ENCODE assay signal across 9 cellular contexts in the genomic region with DNA sequence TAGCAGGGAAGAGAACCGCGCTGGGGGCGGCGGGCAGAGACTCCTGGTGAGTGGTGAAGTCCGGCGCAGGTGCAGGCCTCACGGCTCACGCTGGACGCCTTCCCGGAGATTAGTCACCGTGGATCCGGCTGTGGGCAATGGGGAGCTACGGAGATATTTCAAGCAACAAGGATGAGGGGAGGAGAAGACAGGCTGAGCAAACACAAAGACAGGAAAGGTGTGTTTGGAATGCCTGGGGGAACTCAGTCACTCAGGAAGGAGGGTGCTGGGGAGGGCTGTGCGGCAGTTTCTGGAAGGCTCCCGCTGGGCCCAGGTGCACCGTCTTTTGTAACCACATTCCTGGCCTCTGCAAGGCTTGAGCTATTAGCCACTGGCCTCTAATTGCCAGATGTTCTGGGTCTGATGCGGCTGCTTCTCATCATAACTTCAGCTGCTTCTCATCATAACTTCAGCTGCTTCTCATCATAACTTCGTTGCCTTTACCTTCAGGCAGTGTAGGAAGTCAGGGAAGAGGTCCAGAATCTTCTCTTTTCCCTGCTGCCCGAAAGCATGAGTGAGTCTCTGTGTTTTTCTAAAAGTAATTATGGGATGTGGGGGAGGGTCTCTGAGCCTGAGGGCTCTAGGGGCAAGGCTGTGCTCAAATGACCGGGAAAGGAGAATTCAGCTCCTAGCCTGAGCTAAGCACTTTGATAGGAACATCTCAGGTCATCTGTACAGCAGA.
DNase-seq lines count a peak whose midpoint lies in the region; ATAC-seq and TF ChIP-seq lines count a peak whose summit lies in the region.
"Had no signal": no experiment of that assay in that cellular context is flagged by ENCODE, and none has a peak within 500 bp of the region (broad histone marks: within the 10 kb centered on the region; RNA-seq: fewer than 3 reads in every experiment).

No MANE protein-coding gene starts in this region.

- TF ChIP-seq CTCF in GM23338 (conservative IDR thresholded peaks at IDR 0.05; ENCODE audit: low read depth in 2 of 2) (no peak), heart right ventricle (IDR thresholded peaks at IDR 0.05) (no peak), progenitor cell of endocrine pancreas (IDR thresholded peaks at IDR 0.05; ENCODE audit: unreplicated experiment) (no peak)
- TF ChIP-seq CTCF in CD8-positive, alpha-beta T cell (IDR thresholded peaks at IDR 0.05): no peak

- peaks cover 21% of the 10 kb centered on the region for H3K9me3 Mint-ChIP-seq in GM23338
- peaks cover 3% of the 10 kb centered on the region for H3K9me3 Mint-ChIP-seq in progenitor cell of endocrine pancreas (ENCODE audit: low read depth)
- H3K9me3 Mint-ChIP-seq in CD8-positive, alpha-beta T cell: no peaks in the 10 kb centered on the region

- H3K27me3 ChIP-seq in GM23338 (ENCODE audit: insufficient read depth) (no peaks in the 10 kb centered on the region), heart right ventricle (no peaks in the 10 kb centered on the region)
- H3K27me3 ChIP-seq in CD8-positive, alpha-beta T cell (ENCODE audit: insufficient read depth, low read length): no peaks in the 10 kb centered on the region

- intact Hi-C loops in heart right ventricle (cut with DNase I): no loop called here
- intact Hi-C loops in CD8-positive, alpha-beta T cell (cut with DNase I, micrococcal nuclease): no loop called here

- H3K9me3 ChIP-seq in heart right ventricle: peaks cover 0 to 13% (median 0%) of the 10 kb centered on the region in 11 donors
- no peaks in the 10 kb centered on the region for H3K9me3 ChIP-seq in CD8-positive, alpha-beta T cell (ENCODE audit: low read length)

- H3K79me2 ChIP-seq in GM23338 (replicated peaks; ENCODE audit: insufficient read depth): 0 out of 2 replicates have a peak, but pooled peaks cover 8% of the 10 kb centered on the region

- peaks cover 11% of the 10 kb centered on the region; the same call in 1 of the 2 replicates for H3F3A ChIP-seq in GM23338 (replicated peaks; ENCODE audit: low read depth)

- H3K4me3 Mint-ChIP-seq in GM23338: peak overlapping the region; percentile 73
- no peak overlapping the region for H3K4me3 Mint-ChIP-seq in progenitor cell of endocrine pancreas (ENCODE audit: low read depth)
- H3K4me3 Mint-ChIP-seq in CD8-positive, alpha-beta T cell: no peak overlapping the region

- H3K4me1 Mint-ChIP-seq in GM23338 (peaks cover 42% of the 10 kb centered on the region), progenitor cell of endocrine pancreas (ENCODE audit: low read depth) (peaks cover 3% of the 10 kb centered on the region)
- no peaks in the 10 kb centered on the region for H3K4me1 Mint-ChIP-seq in CD8-positive, alpha-beta T cell (ENCODE audit: low read depth)

- H3K9me2 ChIP-seq in GM23338 (ENCODE audit: insufficient read depth): 0 out of 2 replicates have a peak, but pooled peaks cover 2% of the 10 kb centered on the region

- ATAC-seq in GM23338 (peak; percentile 92), heart right ventricle (peak; percentile 45 to 87 (median 72)), HG03565 (IDR thresholded peaks at IDR 0.05; ENCODE audit: unreplicated experiment) (no peak), HG03378 (IDR thresholded peaks at IDR 0.05; ENCODE audit: unreplicated experiment) (no peak)
- ATAC-seq in CD8-positive, alpha-beta T cell: no peak

- H3K36me3 ChIP-seq in GM23338 (ENCODE audit: insufficient read depth) (peaks cover 15% of the 10 kb centered on the region), heart right ventricle (peaks cover 0 to 13% (median 9%) of the 10 kb centered on the region in 9 donors)
- no peaks in the 10 kb centered on the region for H3K36me3 ChIP-seq in CD8-positive, alpha-beta T cell (ENCODE audit: insufficient read depth, low read length)

- peak overlapping the region; percentile 99 for H3K27ac ChIP-seq in GM23338 (ENCODE audit: low read depth)
- H3K27ac ChIP-seq in heart right ventricle: peak overlapping the region in 7 of 10 donors; percentile 0 to 71 (median 51)
- H3K27ac ChIP-seq in CD8-positive, alpha-beta T cell (ENCODE audit: low read depth, low read length): no peak overlapping the region
- H3K27ac ChIP-seq: HL-60 had no signal

- POLR2A ChIA-PET in CD8-positive, alpha-beta T cell (lab: Charles Lee): no interaction called here

- H3K27me3 Mint-ChIP-seq in GM23338 (ENCODE audit: insufficient read depth, low read depth, poor library complexity): peaks cover 6% of the 10 kb centered on the region
- H3K27me3 Mint-ChIP-seq in progenitor cell of endocrine pancreas: peaks cover 39% of the 10 kb centered on the region
- peaks cover 2% of the 10 kb centered on the region for H3K27me3 Mint-ChIP-seq in CD8-positive, alpha-beta T cell (ENCODE audit: low read depth)

- H3K4me3 ChIP-seq in GM23338 (peak overlapping the region; percentile 47), heart right ventricle (no peak overlapping the region)
- no peak overlapping the region for H3K4me3 ChIP-seq in CD8-positive, alpha-beta T cell (ENCODE audit: low read depth, low read length)

- H3K27ac Mint-ChIP-seq in GM23338 (peak overlapping the region; percentile 97), progenitor cell of endocrine pancreas (peak overlapping the region; percentile 54)
- no peak overlapping the region for H3K27ac Mint-ChIP-seq in CD8-positive, alpha-beta T cell

- H3K4me1 ChIP-seq in GM23338 (ENCODE audit: insufficient read depth) (peaks cover 30% of the 10 kb centered on the region), heart right ventricle (peaks cover 3 to 29% (median 15%) of the 10 kb centered on the region in 9 donors)
- no peaks in the 10 kb centered on the region for H3K4me1 ChIP-seq in CD8-positive, alpha-beta T cell (ENCODE audit: insufficient read depth, low read length)

- 47 to 53% methylated on average over 20 of the region's 20 CpGs for WGBS in heart right ventricle, 2 donors

- no peaks in the 10 kb centered on the region for H4K20me1 ChIP-seq in GM23338 (replicated peaks; ENCODE audit: insufficient read depth)

- H3K36me3 Mint-ChIP-seq in GM23338 (ENCODE audit: low read depth) (peaks cover 62% of the 10 kb centered on the region), progenitor cell of endocrine pancreas (ENCODE audit: insufficient read depth) (peaks cover 19% of the 10 kb centered on the region)
- H3K36me3 Mint-ChIP-seq in CD8-positive, alpha-beta T cell: no peaks in the 10 kb centered on the region

- no peak overlapping the region for H2AFZ ChIP-seq in GM23338

- peak; percentile 97 for DNase-seq in GM23338 (ENCODE audit: low spot score)
- DNase-seq in SK-N-DZ (ENCODE audit: low spot score): peak; percentile 32
- DNase-seq in heart right ventricle: peak in 1 of 2 donors; percentile 60
- DNase-seq in progenitor cell of endocrine pancreas (ENCODE audit: low spot score, unreplicated experiment): no peak
- no peak for DNase-seq in NOMO-1 treated with dmso at 0.1 percent for 144 hours (lab: John Stamatoyannopoulos, UW; ENCODE audit: unreplicated experiment)
- DNase-seq in CD8-positive, alpha-beta T cell: no peak

- CTCF ChIA-PET in CD8-positive, alpha-beta T cell (lab: Charles Lee): interaction anchor here (1.2 kb wide), 1 partner anchor 11 kb away, joined by 3 read pairs; no protein-coding TSS in a partner anchor

- H3K4me2 ChIP-seq in GM23338: peak overlapping the region; percentile 72

TF ChIP-seq in GM23338, 12 proteins besides CTCF, POLR2A, EP300 and RAD21 (continues in another document):
- TF ChIP-seq ETS1 (IDR thresholded peaks at IDR 0.05) (0 out of 2 replicates have a peak, but pooled peaks have one; percentile 51), ZNF114 (CRISPR knock-in tag; IDR thresholded peaks at IDR 0.05) (no peak; the same call in 1 of the 2 replicates), EZH2phosphoT487 (IDR thresholded peaks at IDR 0.05; ENCODE audit: unreplicated experiment) (no peak), STAT1 (IDR thresholded peaks at IDR 0.05; ENCODE audit: unreplicated experiment) (no peak), REST (IDR thresholded peaks at IDR 0.05; ENCODE audit: unreplicated experiment) (no peak), NANOG (IDR thresholded peaks at IDR 0.05; ENCODE audit: borderline replicate concordance) (0 out of 2 replicates have a peak, but pooled peaks have one; percentile 31), JUNB (IDR thresholded peaks at IDR 0.05; ENCODE audit: unreplicated experiment) (no peak), ZNF331 (CRISPR knock-in tag; IDR thresholded peaks at IDR 0.05; ENCODE audit: low read depth) (no peak), EZH2 (IDR thresholded peaks at IDR 0.05; ENCODE audit: low read depth, unreplicated experiment) (no peak), POLR2AphosphoS5 (IDR thresholded peaks at IDR 0.05; ENCODE audit: low read depth) (no peak; the same call in none of the 2 replicates)

Comparison
In these comparisons a context has a peak if more than half of its experiments do, and no peak if none do; other contexts are left out.
1. ATAC-seq: peak in GM23338 (single experiment) and heart right ventricle (8 of 8); none in HG03565 (single experiment), HG03378 (single experiment) and CD8-positive, alpha-beta T cell (single experiment).
2. DNase-seq: peak in GM23338 (single experiment) and SK-N-DZ (single experiment); none in progenitor cell of endocrine pancreas (single experiment), NOMO-1 treated with dmso at 0.1 percent for 144 hours (single experiment) and CD8-positive, alpha-beta T cell (0 of 7).